Comparison of ENCODE assay signal across 16 cellular contexts in genomic region chr11:8834379-8834778, GRCh38.
A peak's percentile ranks its signal among the peaks of the same experiment; 100 is the strongest.
DNase-seq lines count a peak whose midpoint lies in the region; ATAC-seq and TF ChIP-seq lines count a peak whose summit lies in the region.
"Had no signal": no experiment of that assay in that cellular context is flagged by ENCODE, and none has a peak within 500 bp of the region (broad histone marks: within the 10 kb centered on the region; RNA-seq: fewer than 3 reads in every experiment).

No MANE protein-coding gene starts in this region.

- no peaks in the 10 kb centered on the region for H4K20me1 ChIP-seq in BLaER1 treated with 17β-estradiol and CSF1 and Interleukin-3, amounts not matched to agents 10 nM and 100 nM

- H3K4me1 ChIP-seq in BLaER1 treated with 17β-estradiol and CSF1 and Interleukin-3, amounts not matched to agents 10 nM and 100 nM: peaks cover 26 to 58% (median 52%) of the 10 kb centered on the region in 10 experiments
- H3K4me1 ChIP-seq in RWPE2 (ENCODE audit: insufficient read depth, poor library complexity, severe bottlenecking): peaks cover 25% of the 10 kb centered on the region

- DNase-seq in RWPE2 (ENCODE audit: low spot score) (no peak), glomerular visceral epithelial cell (ENCODE audit: extremely low spot score) (peak; percentile 12), neural crest cell (ENCODE audit: low read depth, low spot score) (no peak), mesenteric fat pad (ENCODE audit: low spot score) (no peak), Right ventricle myocardium superior (no peak)
- DNase-seq: activated CD4-positive, alpha-beta T cell treated with anti-CD3 and anti-CD28 coated beads, Interleukin-2, amount 50 U/mL, for 1 hour; activated T-cell treated with anti-CD3 and anti-CD28 coated beads, Interleukin-2, amount 50 U/mL, for 72 hours; H7; head of caudate nucleus; left ventricle myocardium inferior; T1000 had no signal

- intact Hi-C loops in Right ventricle myocardium superior (cut with DNase I): no loop called here

- no peak overlapping the region for H3K4me3 Mint-ChIP-seq in neural crest cell
- H3K4me3 Mint-ChIP-seq: activated T-cell treated with anti-CD3 and anti-CD28 coated beads, Interleukin-2, amount 50 U/mL, for 72 hours; stimulated activated memory B cell treated with anti-CD40 and anti-IgM and Interleukin-4, amounts not matched to agents 10 μg/mL and 1 μg/mL and 100 μg/mL, for 72 hours had no signal

- peaks cover 31% of the 10 kb centered on the region for H3K4me1 Mint-ChIP-seq in neural crest cell

- no peaks in the 10 kb centered on the region for H3K36me3 ChIP-seq in BLaER1 treated with 17β-estradiol and CSF1 and Interleukin-3, amounts not matched to agents 10 nM and 100 nM
- H3K36me3 ChIP-seq in RWPE2 (ENCODE audit: low read depth): no peaks in the 10 kb centered on the region
- H3K36me3 ChIP-seq: left ventricle myocardium inferior had no signal

- ATAC-seq in RWPE2 (ENCODE audit: low read depth) (no peak), HG03108 (IDR thresholded peaks at IDR 0.05; ENCODE audit: unreplicated experiment) (no peak), Right ventricle myocardium superior (ENCODE audit: poor library complexity) (no peak)
- ATAC-seq in activated CD4-positive, CD25-positive, alpha-beta regulatory T cell treated with anti-CD3 and anti-CD28 coated beads, Interleukin-2, amount 50 U/mL, for 24 hours: no peak
- ATAC-seq: sciatic nerve; stimulated activated memory B cell treated with anti-CD40 and anti-IgM and Interleukin-4, amounts not matched to agents 10 μg/mL and 1 μg/mL and 100 μg/mL, for 72 hours had no signal

- no peaks in the 10 kb centered on the region for H3K9me3 Mint-ChIP-seq in neural crest cell
- H3K9me3 Mint-ChIP-seq: activated T-cell treated with anti-CD3 and anti-CD28 coated beads, Interleukin-2, amount 50 U/mL, for 72 hours; stimulated activated memory B cell treated with anti-CD40 and anti-IgM and Interleukin-4, amounts not matched to agents 10 μg/mL and 1 μg/mL and 100 μg/mL, for 72 hours had no signal

- no peaks in the 10 kb centered on the region; a peak in 1 of 22 replicates for H3K9me3 ChIP-seq in BLaER1 treated with 17β-estradiol and CSF1 and Interleukin-3, amounts not matched to agents 10 nM and 100 nM (replicated peaks in 1 of 11)
- H3K9me3 ChIP-seq in RWPE2 (ENCODE audit: severe bottlenecking): no peaks in the 10 kb centered on the region
- H3K9me3 ChIP-seq: left ventricle myocardium inferior had no signal

- H3K9ac ChIP-seq in BLaER1 treated with 17β-estradiol and CSF1 and Interleukin-3, amounts not matched to agents 10 nM and 100 nM: no peak overlapping the region

- peaks cover 6% of the 10 kb centered on the region for H3K36me3 Mint-ChIP-seq in neural crest cell (ENCODE audit: low read depth)
- H3K36me3 Mint-ChIP-seq: stimulated activated memory B cell treated with anti-CD40 and anti-IgM and Interleukin-4, amounts not matched to agents 10 μg/mL and 1 μg/mL and 100 μg/mL, for 72 hours had no signal

- peak overlapping the region in 8 of 11 experiments; percentile 73 to 95 (median 86); a peak in 16 of 22 replicates for H3K4me2 ChIP-seq in BLaER1 treated with 17β-estradiol and CSF1 and Interleukin-3, amounts not matched to agents 10 nM and 100 nM

- H3K27ac ChIP-seq in BLaER1 treated with 17β-estradiol and CSF1 and Interleukin-3, amounts not matched to agents 10 nM and 100 nM: peak overlapping the region in 5 of 11 experiments; percentile 70 to 87 (median 80); a peak in 8 of 22 replicates
- H3K27ac ChIP-seq in RWPE2 (ENCODE audit: poor library complexity, severe bottlenecking): peak overlapping the region; percentile 91
- H3K27ac ChIP-seq: left ventricle myocardium inferior had no signal

- H3K4me3 ChIP-seq in BLaER1 treated with 17β-estradiol and CSF1 and Interleukin-3, amounts not matched to agents 10 nM and 100 nM: no peak overlapping the region
- H3K4me3 ChIP-seq in RWPE2 (ENCODE audit: severe bottlenecking): no peak overlapping the region
- H3K4me3 ChIP-seq: left ventricle myocardium inferior had no signal

- no peaks in the 10 kb centered on the region for H3K27me3 Mint-ChIP-seq in neural crest cell (ENCODE audit: low read depth)
- H3K27me3 Mint-ChIP-seq: stimulated activated memory B cell treated with anti-CD40 and anti-IgM and Interleukin-4, amounts not matched to agents 10 μg/mL and 1 μg/mL and 100 μg/mL, for 72 hours had no signal

- H3K27ac Mint-ChIP-seq in neural crest cell (ENCODE audit: unreplicated experiment): peak overlapping the region; percentile 8
- H3K27ac Mint-ChIP-seq: activated T-cell treated with anti-CD3 and anti-CD28 coated beads, Interleukin-2, amount 50 U/mL, for 72 hours; stimulated activated memory B cell treated with anti-CD40 and anti-IgM and Interleukin-4, amounts not matched to agents 10 μg/mL and 1 μg/mL and 100 μg/mL, for 72 hours had no signal

- H3K27me3 ChIP-seq in BLaER1 treated with 17β-estradiol and CSF1 and Interleukin-3, amounts not matched to agents 10 nM and 100 nM: no peaks in the 10 kb centered on the region
- H3K27me3 ChIP-seq in RWPE2 (ENCODE audit: insufficient read depth, poor library complexity, severe bottlenecking): no peaks in the 10 kb centered on the region

- no peak for TF ChIP-seq CTCF in RWPE2 (IDR thresholded peaks at IDR 0.05; ENCODE audit: poor library complexity, severe bottlenecking)
- TF ChIP-seq CTCF in neural crest cell (conservative IDR thresholded peaks at IDR 0.05): no peak
